In genomic region chr11:73647459-73648100, GRCh38 we compare ENCODE assay signal across 9 cellular contexts. TPM values are rescaled to one million over a fixed set of nuclear protein-coding genes. Genes with fewer than 3 reads are reported as not detected.
DNase-seq lines count a peak whose midpoint lies in the region; ATAC-seq and TF ChIP-seq lines count a peak whose summit lies in the region.
"Had no signal": no experiment of that assay in that cellular context is flagged by ENCODE, and none has a peak within 500 bp of the region (broad histone marks: within the 10 kb centered on the region; RNA-seq: fewer than 3 reads in every experiment).

No MANE protein-coding gene starts in this region.

- no peak overlapping the region for H2BK120ac ChIP-seq in H9 (ENCODE audit: low read depth, low read length, poor library complexity, severe bottlenecking)

- H3K27me3 ChIP-seq in H9 (ENCODE audit: insufficient read depth, low read length) = no peaks in the 10 kb centered on the region; the same call in 1 of the 2 replicates
- no peaks in the 10 kb centered on the region for H3K27me3 ChIP-seq in adrenal gland
- no peaks in the 10 kb centered on the region for H3K27me3 ChIP-seq in psoas muscle (ENCODE audit: insufficient read depth in 3 of 3, low read length in 2 of 3)
- H3K27me3 ChIP-seq in upper lobe of left lung = no peaks in the 10 kb centered on the region

- no peaks in the 10 kb centered on the region for H3K9me3 ChIP-seq in H9 (ENCODE audit: control insufficient read depth, low read depth, low read length)
- H3K9me3 ChIP-seq in adrenal gland (replicated peaks in 1 of 3) = no peaks in the 10 kb centered on the region
- H3K9me3 ChIP-seq in psoas muscle = no peaks in the 10 kb centered on the region
- H3K9me3 ChIP-seq in upper lobe of left lung = no peaks in the 10 kb centered on the region

- H2BK15ac ChIP-seq in H9 (ENCODE audit: low read depth, low read length) = no peak overlapping the region

- no peak overlapping the region for H2AK5ac ChIP-seq in H9 (ENCODE audit: insufficient read length, low read length)

- peak overlapping the region; percentile 77 to 85 for H3K4me3 Mint-ChIP-seq in H9

- no peaks in the 10 kb centered on the region for H3K79me1 ChIP-seq in H9 (ENCODE audit: insufficient read depth, low read depth, low read length, poor library complexity, severe bottlenecking)

- no peaks in the 10 kb centered on the region for H4K20me1 ChIP-seq in H9 (ENCODE audit: control insufficient read depth, insufficient read depth, insufficient read length)

- H4K8ac ChIP-seq in H9 (replicated peaks; ENCODE audit: insufficient read length, low read depth, low read length) = no peak overlapping the region

- no peak overlapping the region for H2BK5ac ChIP-seq in H9 (ENCODE audit: insufficient read length, low read length)

- ATAC-seq in left cardiac atrium (peak; percentile 98 to 99), psoas muscle (peak; percentile 98 to 100 (median 100)), upper lobe of left lung (ENCODE audit: low FRiP score in 2 of 2) (peak; percentile 94 to 97)

- H2BK20ac ChIP-seq in H9 (ENCODE audit: low read depth, low read length, poor library complexity, severe bottlenecking) = no peak overlapping the region

- WGBS in H9 (ENCODE audit: extremely low coverage, insufficient read length, low lambda C conversion rate) = no CpG with 5 or more reads among the region's 23 CpGs
- WGBS in adrenal gland, 4 donors = 9 to 14% (median 13%) methylated on average over 9 to 23 of the region's 23 CpGs
- WGBS in psoas muscle, 3 donors = 8 to 15% (median 13%) methylated on average over 23 of the region's 23 CpGs
- WGBS in upper lobe of left lung, 2 donors = 14 to 21% methylated on average over 18 to 23 of the region's 23 CpGs

- no peak overlapping the region for H3K4ac ChIP-seq in H9 (ENCODE audit: low read depth, low read length)

- H3K18ac ChIP-seq in H9 (ENCODE audit: insufficient read length, low read depth, low read length) = peak overlapping the region; percentile 31

- peaks cover 0 to 2% (median 2%) of the 10 kb centered on the region in 3 experiments; a peak in 2 of 7 replicates for H3K36me3 Mint-ChIP-seq in H9 (ENCODE audit: insufficient read depth in 1 of 3, low read depth in 3 of 3)

- H3K4me1 ChIP-seq in H9 (ENCODE audit: insufficient read depth, low read length) (peaks cover 7% of the 10 kb centered on the region; the same call in 1 of the 2 replicates), adrenal gland (replicated peaks in 1 of 2) (peaks cover 0 to 9% of the 10 kb centered on the region in 2 donors), psoas muscle (peaks cover 3% of the 10 kb centered on the region), upper lobe of left lung (peaks cover 5 to 11% (median 7%) of the 10 kb centered on the region in 4 donors)

- 0 out of 2 replicates have a peak overlapping the region, but pooled peaks have one; percentile 13 for H3K14ac ChIP-seq in H9 (ENCODE audit: insufficient read depth, low read length)

- intact Hi-C loops in adrenal gland (cut with DNase I) = no loop called here
- intact Hi-C loops in left cardiac atrium (cut with DNase I) = no loop called here
- intact Hi-C loops in psoas muscle (cut with DNase I) = no loop called here

- H3K36me3 ChIP-seq in adrenal gland (replicated peaks in 1 of 2) = no peaks in the 10 kb centered on the region
- H3K36me3 ChIP-seq in psoas muscle (ENCODE audit: insufficient read depth in 1 of 2, low read depth in 1 of 2) = no peaks in the 10 kb centered on the region
- H3K36me3 ChIP-seq in upper lobe of left lung = no peaks in the 10 kb centered on the region

- H3K4me3 ChIP-seq in adrenal gland (peak overlapping the region in 1 of 4 donors; percentile 31), psoas muscle (peak overlapping the region; percentile 55), upper lobe of left lung (peak overlapping the region in 3 of 4 donors; percentile 34 to 48 (median 39))
- H3K4me3 ChIP-seq: SK-N-MC had no signal

- H3K4me1 Mint-ChIP-seq in H9 = peaks cover 51 to 59% of the 10 kb centered on the region in 2 experiments

- H3K23ac ChIP-seq in H9 (ENCODE audit: insufficient read length, low read depth, low read length) = no peak overlapping the region

- peaks cover 18% of the 10 kb centered on the region for H3K23me2 ChIP-seq in H9 (ENCODE audit: insufficient read length, low read depth, low read length, poor library complexity, severe bottlenecking)

- peak overlapping the region; percentile 37 for H3K4me2 ChIP-seq in H9 (ENCODE audit: insufficient read depth, insufficient read length, low read length)

- no peak overlapping the region for H2BK12ac ChIP-seq in H9 (ENCODE audit: insufficient read length, low read depth, low read length)

- no peak overlapping the region for H4K5ac ChIP-seq in H9 (ENCODE audit: insufficient read length, low read depth, low read length)

- H3K9ac ChIP-seq in H9 (ENCODE audit: extremely low read depth, insufficient read length, low read length) = no peak overlapping the region

- no peak overlapping the region for H2AFZ ChIP-seq in H9 (ENCODE audit: low read length)

- H3K27ac ChIP-seq in H9 (ENCODE audit: insufficient read length, low read depth, low read length) = no peak overlapping the region
- H3K27ac ChIP-seq in adrenal gland = peak overlapping the region in 1 of 5 donors; percentile 38
- no peak overlapping the region for H3K27ac ChIP-seq in psoas muscle
- H3K27ac ChIP-seq in upper lobe of left lung = peak overlapping the region in 2 of 4 donors; percentile 47 to 49
- H3K27ac ChIP-seq: SK-N-MC had no signal

- peaks cover 10% of the 10 kb centered on the region for H3K27me3 Mint-ChIP-seq in H9 (ENCODE audit: low read depth)

- H3K56ac ChIP-seq in H9 (ENCODE audit: insufficient read length, low read depth, low read length) = no peak overlapping the region

- TF ChIP-seq EP300 in upper lobe of left lung (IDR thresholded peaks at IDR 0.05) = no peak

- no peak for TF ChIP-seq CTCF in H9 (conservative IDR thresholded peaks at IDR 0.05)
- no peak for TF ChIP-seq CTCF in adrenal gland (IDR thresholded peaks at IDR 0.05)
- no peak for TF ChIP-seq CTCF in psoas muscle (IDR thresholded peaks at IDR 0.05)
- no peak for TF ChIP-seq CTCF in upper lobe of left lung (IDR thresholded peaks at IDR 0.05)

- no peak overlapping the region for H4K91ac ChIP-seq in H9 (ENCODE audit: insufficient read length, low read depth, low read length)

- DNase-seq in DMS 273 (lab: John Stamatoyannopoulos, UW; ENCODE audit: unreplicated experiment) (peak; percentile 94), H9 (peak; percentile 97), NCI-H1105 (lab: John Stamatoyannopoulos, UW) (peak; percentile 98), T-helper 1 cell (peak; percentile 84 to 90 (median 89)), adrenal gland (peak; percentile 84 to 95 (median 90)), left cardiac atrium (peak; percentile 92), psoas muscle (peak; percentile 89 to 94), upper lobe of left lung (peak; percentile 95 to 97)

- no peaks in the 10 kb centered on the region for H3K9me3 Mint-ChIP-seq in H9

- H3K27ac Mint-ChIP-seq in H9 = peak overlapping the region in 1 of 3 experiments; percentile 96; a peak in 3 of 7 replicates

- TF ChIP-seq POLR2A in adrenal gland (IDR thresholded peaks at IDR 0.05) (no peak), upper lobe of left lung (IDR thresholded peaks at IDR 0.05) (peak in 1 of 4 donors; percentile 42)

- no peak overlapping the region for H3T11ph ChIP-seq in H9 (ENCODE audit: low read length)

- no peaks in the 10 kb centered on the region for H3K79me2 ChIP-seq in H9 (ENCODE audit: insufficient read depth, low read length)

RNA-seq across cellular contexts. Expression of gene PLEKHB1, which starts 1.2 kb away (rescaled TPM):
- total RNA-seq in H9 (2021) = 34.0 and 37.1 TPM in 2 replicates
- total RNA-seq in adrenal gland = 1 to 10 TPM; 1.3 to 8.1 (median 2.2) TPM
- polyA plus RNA-seq in adrenal gland = 10 to 100 TPM in 1 of 3 donors, 1 to 10 TPM in 2; 3.0 to 11.2 (median 3.5) TPM
- 10 to 100 TPM in 1 of 2 donors, 1 to 10 TPM in 1; 9.9 to 11.2 TPM for total RNA-seq in left cardiac atrium
- total RNA-seq in psoas muscle = 10 to 100 TPM in 2 of 4 donors, 1 to 10 TPM in 2; 8.1 to 13.7 (median 9.9) TPM
- polyA plus RNA-seq in psoas muscle = 10 to 100 TPM in 1 of 3 donors, 1 to 10 TPM in 1, under 1 TPM in 1; 0.33 to 10.4 (median 5.2) TPM
- total RNA-seq in upper lobe of left lung = 100 to 1,000 TPM in 1 of 6 donors, 10 to 100 TPM in 5; 21.7 to 103 (median 57.1) TPM

RNA-seq across cellular contexts. Expression of gene FAM168A, which starts 49.7 kb away (rescaled TPM):
- total RNA-seq in H9 (2021) (21.1 and 21.8 TPM in 2 replicates), adrenal gland (10 to 100 TPM; 23.9 to 41.8 (median 35.7) TPM), left cardiac atrium (10 to 100 TPM; 31.5 to 35.2 TPM), psoas muscle (10 to 100 TPM; 13.8 to 28.6 (median 21.2) TPM), upper lobe of left lung (10 to 100 TPM; 15.7 to 30.7 (median 24.1) TPM)
- polyA plus RNA-seq in adrenal gland (10 to 100 TPM in 2 of 3 donors, 1 to 10 TPM in 1; 7.7 to 23.5 (median 14.2) TPM), psoas muscle (10 to 100 TPM in 1 of 3 donors, 1 to 10 TPM in 2; 5.3 to 18.9 (median 6.3) TPM)
